In genomic region chr21:26091480-26092018, GRCh38 we compare ENCODE assay signal across 1 cellular context.
TF ChIP-seq lines count a peak whose summit lies in the region.

No MANE protein-coding gene starts in this region.

TF ChIP-seq in GM23338, 12 proteins besides CTCF, POLR2A, EP300 and RAD21 (continued from another document):
- peak; percentile 81 for TF ChIP-seq ZNF462 (CRISPR knock-in tag; IDR thresholded peaks at IDR 0.05)
